In the genomic region with DNA sequence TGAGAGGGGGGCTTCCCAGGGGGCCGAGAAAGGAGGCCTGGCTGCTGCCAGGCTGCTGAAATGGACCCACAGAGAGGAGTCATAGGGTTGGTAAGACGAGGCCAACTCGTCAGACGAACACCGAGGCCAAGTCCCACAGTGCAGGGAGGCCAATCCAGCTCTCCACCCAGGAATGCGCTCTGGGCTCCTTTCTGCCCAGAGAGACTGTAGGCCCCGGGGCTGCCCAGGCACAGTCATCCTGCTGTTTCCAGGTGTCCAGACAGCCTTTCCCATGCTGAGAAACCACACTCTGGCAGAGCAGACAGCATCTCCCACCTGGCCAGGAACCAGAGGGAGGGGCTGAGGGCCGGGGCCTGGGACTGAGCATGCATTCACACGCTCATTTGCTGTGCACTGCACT, we compare ENCODE assay signal across 26 cellular contexts. TPM values are rescaled to one million over a fixed set of nuclear protein-coding genes. Genes with fewer than 3 reads are reported as not detected.
DNase-seq lines count a peak whose midpoint lies in the region; ATAC-seq and TF ChIP-seq lines count a peak whose summit lies in the region.
"Had no signal": no experiment of that assay in that cellular context is flagged by ENCODE, and none has a peak within 500 bp of the region (broad histone marks: within the 10 kb centered on the region; RNA-seq: fewer than 3 reads in every experiment).

No MANE protein-coding gene starts in this region.

- TF ChIP-seq RAD21 in SK-N-SH (IDR thresholded peaks at IDR 0.05; ENCODE audit: low read length): no peak

- no peak overlapping the region for H3K27ac ChIP-seq in SK-N-SH (ENCODE audit: low read depth in 2 of 2, low read length in 1 of 2)
- H3K27ac ChIP-seq in trophoblast cell (ENCODE audit: low read depth, low read length): no peak overlapping the region
- H3K27ac ChIP-seq: heart left ventricle, neutrophil, tibial nerve had no signal

- CTCF ChIA-PET in SK-N-SH (lab: Yijun Ruan, JAX): interaction anchor here (1.1 to 8.4 kb wide), 4 partner anchors 19 to 78 kb away, joined by 3 to 56 read pairs (median 12); no protein-coding TSS in a partner anchor

- H3K23ac ChIP-seq in trophoblast cell (ENCODE audit: low read length): no peak overlapping the region

- no peak overlapping the region for H2BK120ac ChIP-seq in trophoblast cell (ENCODE audit: insufficient read depth, low read length, poor library complexity)

- H3K36me3 ChIP-seq in SK-N-SH (replicated peaks in 1 of 2; ENCODE audit: control insufficient read depth in 1 of 2, insufficient read depth in 2 of 2, low read length in 1 of 2): no peaks in the 10 kb centered on the region
- no peaks in the 10 kb centered on the region for H3K36me3 ChIP-seq in trophoblast cell (ENCODE audit: control insufficient read depth in 1 of 2, insufficient read depth in 2 of 2, low read length in 2 of 2)
- H3K36me3 ChIP-seq: heart left ventricle, neutrophil, tibial nerve had no signal

- H2AFZ ChIP-seq in SK-N-SH (ENCODE audit: low read depth) (no peak overlapping the region), trophoblast cell (ENCODE audit: insufficient read depth, low read length, poor library complexity) (no peak overlapping the region)

- no peaks in the 10 kb centered on the region for H4K20me1 ChIP-seq in SK-N-SH (ENCODE audit: insufficient read depth)

- H3K4me1 ChIP-seq in SK-N-SH (ENCODE audit: control insufficient read depth in 1 of 2, insufficient read depth in 2 of 2, low read depth in 1 of 2, low read length in 1 of 2) (peaks cover 0 to 16% of the 10 kb centered on the region in 2 experiments; a peak in 1 of 4 replicates), trophoblast cell (ENCODE audit: control insufficient read depth in 1 of 2, insufficient read depth in 2 of 2, low read length in 2 of 2) (peaks cover 10 to 14% of the 10 kb centered on the region in 2 experiments)
- H3K4me1 ChIP-seq: heart left ventricle, tibial nerve had no signal

- H2BK5ac ChIP-seq in trophoblast cell (ENCODE audit: low read depth, low read length, poor library complexity): no peak overlapping the region

- no peaks in the 10 kb centered on the region for H3K79me1 ChIP-seq in trophoblast cell (ENCODE audit: low read length)

- H3K9me3 Mint-ChIP-seq in osteocyte (ENCODE audit: unreplicated experiment): no peaks in the 10 kb centered on the region
- H3K9me3 Mint-ChIP-seq: activated CD4-positive, alpha-beta memory T cell treated with anti-CD3 and anti-CD28 coated beads for 36 hours; activated naive CD4-positive, alpha-beta T cell treated with anti-CD3 and anti-CD28 coated beads, Interleukin-2, amount 50 U/mL, for 24 hours; activated T-helper 17 cell treated with anti-CD3 and anti-CD28 coated beads, Interleukin-2, amount 50 U/mL, for 72 hours had no signal

- POLR2A ChIA-PET in SK-N-SH (lab: Yijun Ruan, JAX): no interaction called here

- no peak overlapping the region for H3K18ac ChIP-seq in trophoblast cell (ENCODE audit: low read length)

- H3K79me2 ChIP-seq in SK-N-SH (ENCODE audit: insufficient read depth) (no peaks in the 10 kb centered on the region), trophoblast cell (ENCODE audit: control insufficient read depth, insufficient read depth, low read length, poor library complexity) (no peaks in the 10 kb centered on the region)

- H3K27ac Mint-ChIP-seq in osteocyte (ENCODE audit: unreplicated experiment): no peak overlapping the region
- H3K27ac Mint-ChIP-seq: activated CD4-positive, alpha-beta memory T cell treated with anti-CD3 and anti-CD28 coated beads for 36 hours; activated naive CD4-positive, alpha-beta T cell treated with anti-CD3 and anti-CD28 coated beads, Interleukin-2, amount 50 U/mL, for 24 hours; activated T-helper 17 cell treated with anti-CD3 and anti-CD28 coated beads, Interleukin-2, amount 50 U/mL, for 72 hours had no signal

- H3K4me2 ChIP-seq in SK-N-SH: no peak overlapping the region
- H3K4me2 ChIP-seq in trophoblast cell (ENCODE audit: low read length): no peak overlapping the region

- H3F3A ChIP-seq in SK-N-SH (replicated peaks; ENCODE audit: insufficient read depth): no peaks in the 10 kb centered on the region

- H3K4me1 Mint-ChIP-seq in osteocyte (ENCODE audit: unreplicated experiment): peaks cover 6% of the 10 kb centered on the region
- H3K4me1 Mint-ChIP-seq: activated naive CD4-positive, alpha-beta T cell treated with anti-CD3 and anti-CD28 coated beads, Interleukin-2, amount 50 U/mL, for 24 hours; activated T-helper 17 cell treated with anti-CD3 and anti-CD28 coated beads, Interleukin-2, amount 50 U/mL, for 72 hours had no signal

- no peak overlapping the region for H3K4me3 ChIP-seq in SK-N-SH (ENCODE audit: low read depth in 2 of 2, low read length in 1 of 2)
- no peak overlapping the region for H3K4me3 ChIP-seq in epithelial cell of esophagus (ENCODE audit: low read length)
- H3K4me3 ChIP-seq in trophoblast cell (ENCODE audit: low read depth, low read length): no peak overlapping the region
- H3K4me3 ChIP-seq: heart left ventricle, tibial nerve had no signal

- 56% methylated on average over 9 of the region's 9 CpGs for WGBS in SK-N-SH (ENCODE audit: low lambda C conversion rate)
- WGBS in trophoblast cell (ENCODE audit: extremely low coverage, insufficient coverage, insufficient read length): no CpG with 5 or more reads among the region's 9 CpGs

- no peaks in the 10 kb centered on the region for H3K9me3 ChIP-seq in SK-N-SH
- peaks cover 3% of the 10 kb centered on the region for H3K9me3 ChIP-seq in trophoblast cell (ENCODE audit: insufficient read depth, low read depth, low read length)
- H3K9me3 ChIP-seq: heart left ventricle, neutrophil, tibial nerve had no signal

- no peak overlapping the region for H2BK12ac ChIP-seq in trophoblast cell (ENCODE audit: low read length)

- DNase-seq in SK-N-SH: no peak
- peak; percentile 60 for DNase-seq in NCI-H226
- peak; percentile 74 for DNase-seq in epithelial cell of esophagus (ENCODE audit: low read depth)
- DNase-seq in trophoblast cell: peak; percentile 56 to 76
- DNase-seq in SIG-M5 treated with dmso at 0.1 percent for 504 hours (lab: John Stamatoyannopoulos, UW; ENCODE audit: unreplicated experiment): no peak
- no peak for DNase-seq in activated naive CD4-positive, alpha-beta T cell treated with anti-CD3 and anti-CD28 coated beads, Interleukin-2, amount 50 U/mL, for 16 hours
- DNase-seq in osteocyte (ENCODE audit: extremely low spot score, unreplicated experiment): no peak
- DNase-seq: 8988T; activated CD4-positive, alpha-beta memory T cell treated with anti-CD3 and anti-CD28 coated beads for 36 hours; effector CD8-positive, alpha-beta T cell; erythroblast; GDM1; HCEC 1CT; heart left ventricle; KG1; NCI-H1436 treated with DMSO at 0.1 percent for 48 hours; NCI-H446 had no signal

- peak; percentile 34; the same call in 1 of the 3 replicates for ATAC-seq in SK-N-SH treated with all-trans-retinoic acid at 6 μM for 48 hours
- ATAC-seq: activated T-helper 17 cell treated with anti-CD3 and anti-CD28 coated beads, Interleukin-2, amount 50 U/mL, for 72 hours; heart left ventricle had no signal

- TF ChIP-seq CTCF in SK-N-SH (IDR thresholded peaks at IDR 0.05) (no peak), epithelial cell of esophagus (IDR thresholded peaks at IDR 0.05; ENCODE audit: insufficient read depth, low read depth, low read length, missing control alignments) (no peak), osteocyte (IDR thresholded peaks at IDR 0.05) (no peak)

- no peak overlapping the region for H3K4ac ChIP-seq in trophoblast cell (ENCODE audit: low read depth, low read length)

- TF ChIP-seq EP300 in SK-N-SH (IDR thresholded peaks at IDR 0.05; ENCODE audit: borderline replicate concordance in 1 of 2, low read depth in 1 of 2, low read length in 1 of 2): no peak

- no peaks in the 10 kb centered on the region for H3K9me2 ChIP-seq in SK-N-SH

- H4K12ac ChIP-seq in trophoblast cell (ENCODE audit: low read depth, low read length): no peak overlapping the region

- no peaks in the 10 kb centered on the region for H3K36me3 Mint-ChIP-seq in osteocyte (ENCODE audit: unreplicated experiment)
- H3K36me3 Mint-ChIP-seq: activated CD4-positive, alpha-beta memory T cell treated with anti-CD3 and anti-CD28 coated beads for 36 hours; activated naive CD4-positive, alpha-beta T cell treated with anti-CD3 and anti-CD28 coated beads, Interleukin-2, amount 50 U/mL, for 24 hours had no signal

- no peak overlapping the region for H4K91ac ChIP-seq in trophoblast cell (ENCODE audit: low read depth, low read length)

- no peak overlapping the region for H4K8ac ChIP-seq in trophoblast cell (ENCODE audit: low read depth, low read length)

- peaks cover 16% of the 10 kb centered on the region for H3K27me3 Mint-ChIP-seq in osteocyte (ENCODE audit: unreplicated experiment)

- no peak overlapping the region for H3K14ac ChIP-seq in trophoblast cell (ENCODE audit: low read length)

- H3K27me3 ChIP-seq in SK-N-SH (ENCODE audit: insufficient read depth): 0 out of 2 replicates have a peak, but pooled peaks cover 1% of the 10 kb centered on the region
- H3K27me3 ChIP-seq in trophoblast cell (ENCODE audit: insufficient read depth, low read length): no peaks in the 10 kb centered on the region

- H3K4me3 Mint-ChIP-seq in osteocyte (ENCODE audit: unreplicated experiment): no peak overlapping the region
- H3K4me3 Mint-ChIP-seq: activated CD4-positive, alpha-beta memory T cell treated with anti-CD3 and anti-CD28 coated beads for 36 hours; activated naive CD4-positive, alpha-beta T cell treated with anti-CD3 and anti-CD28 coated beads, Interleukin-2, amount 50 U/mL, for 24 hours; activated T-helper 17 cell treated with anti-CD3 and anti-CD28 coated beads, Interleukin-2, amount 50 U/mL, for 72 hours had no signal

- no peak overlapping the region for H2AK5ac ChIP-seq in trophoblast cell (ENCODE audit: low read length)

- H3K9ac ChIP-seq in SK-N-SH (no peak overlapping the region), trophoblast cell (ENCODE audit: low read length) (no peak overlapping the region)

TF ChIP-seq in SK-N-SH, 30 proteins besides CTCF, POLR2A, EP300 and RAD21 (continues in another document):
- TF ChIP-seq, protein P1, sequence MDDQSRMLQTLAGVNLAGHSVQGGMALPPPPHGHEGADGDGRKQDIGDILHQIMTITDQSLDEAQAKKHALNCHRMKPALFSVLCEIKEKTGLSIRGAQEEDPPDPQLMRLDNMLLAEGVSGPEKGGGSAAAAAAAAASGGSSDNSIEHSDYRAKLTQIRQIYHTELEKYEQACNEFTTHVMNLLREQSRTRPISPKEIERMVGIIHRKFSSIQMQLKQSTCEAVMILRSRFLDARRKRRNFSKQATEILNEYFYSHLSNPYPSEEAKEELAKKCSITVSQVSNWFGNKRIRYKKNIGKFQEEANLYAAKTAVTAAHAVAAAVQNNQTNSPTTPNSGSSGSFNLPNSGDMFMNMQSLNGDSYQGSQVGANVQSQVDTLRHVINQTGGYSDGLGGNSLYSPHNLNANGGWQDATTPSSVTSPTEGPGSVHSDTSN (IDR thresholded peaks at IDR 0.05): no peak

RNA-seq across cellular contexts. Expression of a gene that starts 26.7 kb away (rescaled TPM):
- 0.03 TPM in 1 of 2 replicates, not detected in the other for polyA plus RNA-seq in SK-N-SH (2012; rRNA removed)
- not detected in 2 replicates for polyA plus RNA-seq in SK-N-SH (2012; cell fraction: cytosol; rRNA removed)
- polyA plus RNA-seq in SK-N-SH (2012; cell fraction: nucleus; rRNA removed): 0.02 and 0.06 TPM in 2 replicates
- polyA plus RNA-seq in trophoblast cell (2013): 0.01 and 0.03 TPM in 2 replicates
- total RNA-seq in osteocyte: not detected in 2 replicates
- total RNA-seq: activated CD4-positive, alpha-beta memory T cell treated with anti-CD3 and anti-CD28 coated beads for 36 hours; activated T-helper 17 cell treated with anti-CD3 and anti-CD28 coated beads, Interleukin-2, amount 50 U/mL, for 72 hours; fibroblast of villous mesenchyme; lung microvascular endothelial cell; pulmonary artery endothelial cell; skeletal muscle tissue had no signal
- polyA plus RNA-seq: heart left ventricle had no signal

RNA-seq across cellular contexts. Expression of a gene that starts 30.9 kb away (rescaled TPM):
- polyA plus RNA-seq in SK-N-SH (2012; rRNA removed): 18.9 and 22.9 TPM in 2 replicates
- polyA plus RNA-seq in SK-N-SH (2012; cell fraction: cytosol; rRNA removed): 16.2 and 21.3 TPM in 2 replicates
- 14.5 and 22.7 TPM in 2 replicates for polyA plus RNA-seq in SK-N-SH (2012; cell fraction: nucleus; rRNA removed)
- polyA plus RNA-seq in trophoblast cell (2013): 32.7 and 35.1 TPM in 2 replicates
- total RNA-seq in osteocyte: 7.6 and 7.7 TPM in 2 replicates

Comparison
In these comparisons a context has a peak if more than half of its experiments do, and no peak if none do; other contexts are left out.
1. DNase-seq: peak in NCI-H226 (single experiment), epithelial cell of esophagus (single experiment) and trophoblast cell (2 of 2); none in SK-N-SH (single experiment), SIG-M5 treated with dmso at 0.1 percent for 504 hours (single experiment), activated naive CD4-positive, alpha-beta T cell treated with anti-CD3 and anti-CD28 coated beads, Interleukin-2, amount 50 U/mL, for 16 hours (single experiment) and osteocyte (single experiment).